Comparison of ENCODE assay signal across 1 cellular context in the genomic region with DNA sequence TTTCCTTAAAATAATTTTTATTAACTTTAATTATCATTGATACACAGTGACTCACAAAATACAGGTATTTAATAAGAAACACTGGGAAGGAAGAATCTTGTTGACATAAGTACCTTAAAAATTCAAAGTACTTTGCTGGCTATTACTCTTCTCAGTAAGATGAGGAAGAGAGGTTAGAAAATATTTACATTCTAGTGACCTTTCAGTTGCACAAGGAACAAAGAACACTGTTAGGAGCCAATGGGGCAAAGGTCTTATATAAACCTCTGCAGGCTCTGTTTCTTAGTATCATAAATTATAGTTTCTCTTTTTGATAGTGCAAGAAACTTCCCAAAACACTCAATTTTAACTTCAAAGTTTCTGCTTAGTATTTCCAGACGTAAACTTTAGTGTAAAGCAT.
A peak's percentile ranks its signal among the peaks of the same experiment; 100 is the strongest.
TF ChIP-seq lines count a peak whose summit lies in the region.

No MANE protein-coding gene starts in this region.

TF ChIP-seq in A549, 52 proteins besides CTCF, POLR2A, EP300 and RAD21 (continued from another document):
- 0 out of 4 replicates have a peak, but pooled peaks of 1 of the 2 experiments have one; percentile 3 for TF ChIP-seq CEBPB (IDR thresholded peaks at IDR 0.05)
- TF ChIP-seq EHF (CRISPR knock-in tag; IDR thresholded peaks at IDR 0.05), result no peak
TF ChIP-seq in A549: peak in this region for 1.
